In genomic region chr15:32855942-32856341, GRCh38 we compare ENCODE assay signal across 10 cellular contexts.
DNase-seq lines count a peak whose midpoint lies in the region; TF ChIP-seq lines count a peak whose summit lies in the region.
"Had no signal": no experiment of that assay in that cellular context is flagged by ENCODE, and none has a peak within 500 bp of the region (broad histone marks: within the 10 kb centered on the region; RNA-seq: fewer than 3 reads in every experiment).

No MANE protein-coding gene starts in this region.

- peaks cover 9% of the 10 kb centered on the region for H3K27me3 Mint-ChIP-seq in activated CD4-positive, alpha-beta T cell treated with anti-CD3 and anti-CD28 coated beads, Interleukin-2, amount 10 ng/mL, durations not matched to agents 7 days and 5 days

- no peaks in the 10 kb centered on the region for H3K9me3 ChIP-seq in prostate gland

- no peaks in the 10 kb centered on the region for H3K4me1 ChIP-seq in prostate gland (replicated peaks)

- H3K4me3 ChIP-seq in BJ (ENCODE audit: low read depth, low read length), result no peak overlapping the region
- H3K4me3 ChIP-seq in prostate gland, result no peak overlapping the region

- no peak overlapping the region for H3K27ac Mint-ChIP-seq in activated CD4-positive, alpha-beta T cell treated with anti-CD3 and anti-CD28 coated beads, Interleukin-2, amount 10 ng/mL, durations not matched to agents 7 days and 5 days

- POLR2A ChIA-PET in BJ (lab: Charles Lee), result interaction anchor here (0.6 kb wide), 1 partner anchor 27 kb away, joined by 5 read pairs; no protein-coding TSS in a partner anchor
- POLR2A ChIA-PET in activated CD4-positive, alpha-beta T cell treated with anti-CD3 and anti-CD28 coated beads, Interleukin-2, amount 10 ng/mL, durations not matched to agents 7 days and 5 days (lab: Charles Lee), result no interaction called here

- no peaks in the 10 kb centered on the region for H3K4me1 Mint-ChIP-seq in activated CD4-positive, alpha-beta T cell treated with anti-CD3 and anti-CD28 coated beads, Interleukin-2, amount 10 ng/mL, durations not matched to agents 7 days and 5 days

- H3K27me3 ChIP-seq in BJ (ENCODE audit: control insufficient read depth, insufficient read depth, low read length) (no peaks in the 10 kb centered on the region), prostate gland (replicated peaks; ENCODE audit: insufficient read depth) (no peaks in the 10 kb centered on the region)

- TF ChIP-seq POLR2A in prostate gland (IDR thresholded peaks at IDR 0.05), result no peak

- intact Hi-C loops in prostate gland (cut with DNase I), result no loop called here

- no peaks in the 10 kb centered on the region for H3K36me3 Mint-ChIP-seq in activated CD4-positive, alpha-beta T cell treated with anti-CD3 and anti-CD28 coated beads, Interleukin-2, amount 10 ng/mL, durations not matched to agents 7 days and 5 days (ENCODE audit: low read depth)

- CTCF ChIA-PET in BJ (lab: Yijun Ruan, JAX), result interaction anchor here (0.9 to 1.9 kb wide), 5 partner anchors 12 to 172 kb away, joined by 3 to 5 read pairs (median 5); no protein-coding TSS in a partner anchor
- CTCF ChIA-PET in activated CD4-positive, alpha-beta T cell treated with anti-CD3 and anti-CD28 coated beads, Interleukin-2, amount 10 ng/mL, durations not matched to agents 7 days and 5 days (lab: Charles Lee), result no interaction called here

- peak; percentile 36; the same call in 1 of the 2 replicates for TF ChIP-seq CTCF in BJ (IDR thresholded peaks at IDR 0.05; ENCODE audit: insufficient read depth, low read depth, low read length)
- TF ChIP-seq CTCF in prostate gland (IDR thresholded peaks at IDR 0.05), result no peak

- H3K36me3 ChIP-seq in BJ (ENCODE audit: control insufficient read depth, insufficient read depth, low read length) (no peaks in the 10 kb centered on the region), prostate gland (no peaks in the 10 kb centered on the region)

- H3K4me3 Mint-ChIP-seq in activated CD4-positive, alpha-beta T cell treated with anti-CD3 and anti-CD28 coated beads, Interleukin-2, amount 10 ng/mL, durations not matched to agents 7 days and 5 days, result no peak overlapping the region

- peak overlapping the region; percentile 71 for H3K27ac ChIP-seq in epithelial cell of prostate
- H3K27ac ChIP-seq in prostate gland, result no peak overlapping the region

- H3K9me3 Mint-ChIP-seq in activated CD4-positive, alpha-beta T cell treated with anti-CD3 and anti-CD28 coated beads, Interleukin-2, amount 10 ng/mL, durations not matched to agents 7 days and 5 days, result no peaks in the 10 kb centered on the region

- DNase-seq in BJ (ENCODE audit: low read depth) (peak; percentile 97), NCI-H226 (peak; percentile 86), epithelial cell of prostate (ENCODE audit: low read depth, low spot score) (peak; percentile 72), myocyte (ENCODE audit: low read depth) (peak; percentile 95), NOMO-1 treated with dmso at 0.1 percent for 144 hours (lab: John Stamatoyannopoulos, UW; ENCODE audit: unreplicated experiment) (no peak), prostate gland (ENCODE audit: low spot score) (no peak)
- no peak for DNase-seq in stimulated activated CD8-positive, alpha-beta memory T cell treated with anti-CD3 and anti-CD28 coated beads, Interleukin-4, amount 100 ng/mL, for 48 hours
- DNase-seq in activated CD4-positive, alpha-beta T cell treated with anti-CD3 and anti-CD28 coated beads, Interleukin-2, amount 10 ng/mL, durations not matched to agents 7 days and 5 days, result no peak
- DNase-seq: cerebellar nuclear complex, GDM1 had no signal

Comparison
In these comparisons a context has a peak if more than half of its experiments do, and no peak if none do; other contexts are left out.
1. DNase-seq: peak in BJ (single experiment), NCI-H226 (single experiment), epithelial cell of prostate (single experiment) and myocyte (single experiment); none in NOMO-1 treated with dmso at 0.1 percent for 144 hours (single experiment), stimulated activated CD8-positive, alpha-beta memory T cell treated with anti-CD3 and anti-CD28 coated beads, Interleukin-4, amount 100 ng/mL, for 48 hours (single experiment), prostate gland (single experiment) and activated CD4-positive, alpha-beta T cell treated with anti-CD3 and anti-CD28 coated beads, Interleukin-2, amount 10 ng/mL, durations not matched to agents 7 days and 5 days (single experiment).